Comparison of ENCODE assay signal across 9 cellular contexts in the genomic region with DNA sequence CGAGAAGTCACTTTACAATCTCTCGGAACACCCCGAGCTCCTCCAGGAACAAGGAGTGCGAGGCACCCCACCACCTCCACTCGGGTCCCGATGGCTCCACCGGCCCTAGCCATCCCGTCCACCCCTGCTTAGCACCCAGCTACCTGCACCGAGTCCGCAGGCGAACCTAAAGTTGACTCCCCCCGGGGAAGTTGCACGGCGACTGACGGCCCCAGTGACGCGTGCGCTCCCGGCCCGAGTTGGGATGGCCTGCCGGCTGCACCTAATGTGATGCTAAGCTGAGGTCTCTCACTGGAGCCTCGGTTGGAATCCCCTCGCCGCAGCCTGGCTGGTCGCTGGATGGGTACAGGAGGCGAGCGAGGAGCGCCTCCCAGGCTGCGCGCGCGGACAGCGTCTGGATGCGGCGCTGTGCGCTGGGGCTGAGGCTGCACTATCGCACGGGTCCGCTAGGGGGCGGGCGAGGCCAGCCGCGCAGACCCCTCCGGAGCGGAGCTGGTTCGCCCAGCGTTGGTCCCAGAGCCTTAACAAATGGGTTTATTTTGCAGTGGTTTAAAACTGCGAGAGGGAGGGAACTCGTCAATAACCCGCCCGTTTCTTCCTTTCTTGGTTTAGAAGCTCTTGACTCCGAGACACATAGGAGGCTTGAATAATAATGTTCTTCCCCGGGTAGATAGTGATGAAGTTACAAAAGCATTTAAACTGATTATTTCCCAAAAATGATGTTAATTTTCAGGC. TPM values are rescaled to one million over a fixed set of nuclear protein-coding genes. Genes with fewer than 3 reads are reported as not detected.
A peak's percentile ranks its signal among the peaks of the same experiment; 100 is the strongest.
DNase-seq lines count a peak whose midpoint lies in the region; ATAC-seq, FAIRE-seq and TF ChIP-seq lines count a peak whose summit lies in the region.
"Had no signal": no experiment of that assay in that cellular context is flagged by ENCODE, and none has a peak within 500 bp of the region (broad histone marks: within the 10 kb centered on the region; RNA-seq: fewer than 3 reads in every experiment).

A gene (minus strand): TSS at position 526 of the 735 bp plus-strand sequence. CDS start 1,426 bp downstream, outside the sequence.

- H3K27ac ChIP-seq in duodenal mucosa (ENCODE audit: low read depth, low read length) (no peak within 1 kb of the TSS), lung (ENCODE audit: low read depth in 1 of 2, low read length in 1 of 2) (no peak within 1 kb of the TSS)
- H3K27ac ChIP-seq: SK-N-MC had no signal

- peak; percentile 82 for DNase-seq in A172 (ENCODE audit: low spot score)
- DNase-seq in GM12892 (ENCODE audit: insufficient read length): peak; percentile 87
- peak; percentile 26 for DNase-seq in NCI-H128 (lab: John Stamatoyannopoulos, UW; ENCODE audit: unreplicated experiment)
- peak; percentile 76 for DNase-seq in activated CD4-positive, alpha-beta T cell treated with anti-CD3 and anti-CD28 coated beads for 48 hours
- no peak for DNase-seq in lung (ENCODE audit: low spot score)
- DNase-seq in stimulated activated CD8-positive, alpha-beta memory T cell treated with anti-CD3 and anti-CD28 coated beads, Interleukin-12 subunit alpha, Interleukin-12 subunit beta, amount 100 ng/mL, for 4 hours (ENCODE audit: low read depth): peak; percentile 8

- ATAC-seq in HG02763 (IDR thresholded peaks at IDR 0.05; ENCODE audit: unreplicated experiment) (peak; percentile 70), lung (ENCODE audit: insufficient read depth, low FRiP score) (peak; percentile 86)

- H3K27me3 ChIP-seq in duodenal mucosa (ENCODE audit: control insufficient read depth in 1 of 2, insufficient read depth in 2 of 2, low read length in 2 of 2) (peaks cover 31 to 42% of the 10 kb centered on the region in 2 donors), lung (ENCODE audit: control insufficient read depth, insufficient read depth) (peaks cover 15% of the 10 kb centered on the region)

- H3K36me3 ChIP-seq in duodenal mucosa (ENCODE audit: control insufficient read depth in 1 of 2, insufficient read depth in 2 of 2, low read length in 2 of 2): no peaks in the 10 kb centered on the region
- H3K36me3 ChIP-seq in lung (ENCODE audit: control insufficient read depth in 2 of 2, insufficient read depth in 2 of 2, low read length in 2 of 2): no peaks in the 10 kb centered on the region

- H3K9ac ChIP-seq in duodenal mucosa (ENCODE audit: low read depth in 1 of 2, low read length in 2 of 2): no peak within 1 kb of the TSS

- peak; percentile 78 for TF ChIP-seq CTCF in lung (IDR thresholded peaks at IDR 0.05; ENCODE audit: control extremely low read depth, extremely low read depth)

- no peak for TF ChIP-seq POLR2A in GM12892 (IDR thresholded peaks at IDR 0.05; ENCODE audit: low read depth, low read length)

- WGBS in lung, 2 donors: 5 to 6% methylated on average over 50 to 53 of the region's 53 CpGs

- FAIRE-seq in GM12892 (lab: Jason Lieb, UNC): peak; percentile 92

- H3K9me3 ChIP-seq in duodenal mucosa (ENCODE audit: control insufficient read depth in 1 of 2, low read length in 2 of 2) (no peaks in the 10 kb centered on the region), lung (ENCODE audit: control insufficient read depth in 2 of 2, insufficient read depth in 1 of 2, low read length in 1 of 2) (no peaks in the 10 kb centered on the region)

- H3K4me3 ChIP-seq in duodenal mucosa (ENCODE audit: low read depth in 1 of 2, low read length in 2 of 2) (peak within 1 kb of the TSS; percentile 56 to 61), lung (no peak within 1 kb of the TSS)
- H3K4me3 ChIP-seq: SK-N-MC had no signal

- H3K4me1 ChIP-seq in duodenal mucosa (ENCODE audit: control insufficient read depth in 1 of 2, insufficient read depth in 2 of 2, low read length in 2 of 2) (peaks cover 7 to 21% of the 10 kb centered on the region in 2 donors), lung (ENCODE audit: control insufficient read depth in 2 of 2, insufficient read depth in 2 of 2, low read length in 2 of 2) (peaks cover 3 to 19% of the 10 kb centered on the region in 2 donors)

RNA-seq across cellular contexts. Expression of the gene that starts here (rescaled TPM):
- total RNA-seq in A172 (2014; rRNA removed; shearing (Covaris generic)): 115 and 124 TPM in 2 replicates
- 3.6 TPM for polyA plus RNA-seq in GM12892 (2012; ENCODE audit: missing spikeins)
- total RNA-seq in lung: 1 to 10 TPM; 2.6 to 3.5 TPM
- 1 to 10 TPM in 1 of 2 donors, under 1 TPM in 1; 0.49 to 1.2 TPM for polyA plus RNA-seq in lung

Comparison
In these comparisons a context has a peak if more than half of its experiments do, and no peak if none do; other contexts are left out.
1. RNA of the gene that starts here (total RNA-seq): 115 to 124 TPM in A172; 2.6 to 3.5 TPM in lung; every median in the first group is over 10 times any median in the second.